ENCODE assay signal across 1 cellular context in genomic region chr11:68545347-68545746, GRCh38.
TF ChIP-seq lines count a peak whose summit lies in the region.

No MANE protein-coding gene starts in this region.

TF ChIP-seq in HCT116, 20 proteins besides CTCF, POLR2A, EP300 and RAD21 (continued from another document):
- TF ChIP-seq ZBTB33 (IDR thresholded peaks at IDR 0.05; ENCODE audit: extremely low read depth, insufficient replicate concordance, low read length) = no peak
- no peak for TF ChIP-seq TCF7L2 (IDR thresholded peaks at IDR 0.05; ENCODE audit: borderline replicate concordance, extremely low read depth, insufficient read depth, insufficient read length)
- no peak for TF ChIP-seq ATF3 (IDR thresholded peaks at IDR 0.05)
- TF ChIP-seq POLR2AphosphoS5 (IDR thresholded peaks at IDR 0.05; ENCODE audit: low read depth, low read length) = no peak
- TF ChIP-seq CBX3 (IDR thresholded peaks at IDR 0.05; ENCODE audit: low read depth) = no peak
- TF ChIP-seq CEBPB (IDR thresholded peaks at IDR 0.05; ENCODE audit: low read depth) = no peak
- TF ChIP-seq EZH2phosphoT487 (IDR thresholded peaks at IDR 0.05; ENCODE audit: borderline replicate concordance) = no peak
- TF ChIP-seq JUND (IDR thresholded peaks at IDR 0.05) = no peak
TF ChIP-seq in HCT116: peak in this region for 0.
